ENCODE assay signal across 26 cellular contexts in the genomic region with DNA sequence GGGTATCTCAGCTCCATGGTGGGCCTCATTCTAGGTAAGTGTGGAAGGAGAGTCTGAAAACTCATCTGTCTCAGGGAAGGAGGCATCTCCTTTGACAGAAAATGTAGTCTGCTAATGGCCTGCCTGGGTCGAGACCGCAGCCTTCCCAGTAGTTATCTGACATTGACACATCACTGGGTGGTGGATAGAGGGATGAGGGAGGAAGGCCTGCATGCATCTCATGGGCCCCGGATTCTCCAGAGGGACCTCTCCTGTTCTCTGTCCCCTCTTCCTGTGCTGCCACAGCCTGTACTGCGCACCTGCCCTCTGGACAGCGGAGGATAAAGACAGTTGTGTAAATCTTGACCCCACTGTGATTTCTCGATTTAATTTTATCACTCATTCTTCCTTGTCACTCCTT. TPM values are rescaled to one million over a fixed set of nuclear protein-coding genes. Genes with fewer than 3 reads are reported as not detected.
A peak's percentile ranks its signal among the peaks of the same experiment; 100 is the strongest.
DNase-seq lines count a peak whose midpoint lies in the region; ATAC-seq, FAIRE-seq and TF ChIP-seq lines count a peak whose summit lies in the region.
"Had no signal": no experiment of that assay in that cellular context is flagged by ENCODE, and none has a peak within 500 bp of the region (broad histone marks: within the 10 kb centered on the region; RNA-seq: fewer than 3 reads in every experiment).

No MANE protein-coding gene starts in this region.

- no peak for ATAC-seq in heart left ventricle
- no peak for ATAC-seq in left cardiac atrium
- ATAC-seq: activated CD8-positive, alpha-beta memory T cell treated with anti-CD3 and anti-CD28 coated beads, Interleukin-2, amount 10 ng/mL, durations not matched to agents 7 days and 5 days; left colon; stimulated activated memory B cell treated with anti-CD40 and anti-IgM and Interleukin-4, amounts not matched to agents 10 μg/mL and 1 μg/mL and 100 μg/mL, for 72 hours had no signal

- H3K18ac ChIP-seq in mesenchymal stem cell (ENCODE audit: low read depth in 1 of 2, low read length in 2 of 2), result peak overlapping the region; percentile 5 to 25

- no peak overlapping the region for H4K8ac ChIP-seq in mesenchymal stem cell (ENCODE audit: low read length)

- peaks cover 6 to 92% (median 70%) of the 10 kb centered on the region in 12 donors for H3K4me1 ChIP-seq in heart left ventricle
- H3K4me1 ChIP-seq in mesenchymal stem cell (ENCODE audit: control insufficient read depth, insufficient read depth, low read depth, low read length), result peaks cover 19% of the 10 kb centered on the region
- peaks cover 9 to 63% (median 50%) of the 10 kb centered on the region in 5 donors for H3K4me1 ChIP-seq in subcutaneous abdominal adipose tissue (ENCODE audit: control insufficient read depth in 5 of 5, insufficient read depth in 5 of 5, low read length in 5 of 5)
- H3K4me1 ChIP-seq: prostate gland had no signal

- H3K14ac ChIP-seq in mesenchymal stem cell (ENCODE audit: low read length in 2 of 2), result no peak overlapping the region

- H2AK5ac ChIP-seq in mesenchymal stem cell (ENCODE audit: low read length, severe bottlenecking), result no peak overlapping the region

- H3K27me3 ChIP-seq in heart left ventricle, result no peaks in the 10 kb centered on the region
- no peaks in the 10 kb centered on the region for H3K27me3 ChIP-seq in mesenchymal stem cell (ENCODE audit: control insufficient read depth in 1 of 2, insufficient read depth in 1 of 2, low read length in 2 of 2)
- no peaks in the 10 kb centered on the region for H3K27me3 ChIP-seq in subcutaneous abdominal adipose tissue (ENCODE audit: control insufficient read depth in 5 of 5, insufficient read depth in 4 of 5, low read length in 5 of 5)
- H3K27me3 ChIP-seq: thyroid gland had no signal

- H3K4me2 ChIP-seq in mesenchymal stem cell (ENCODE audit: low read length, poor library complexity, severe bottlenecking), result no peak overlapping the region

- no peak overlapping the region for H2BK5ac ChIP-seq in mesenchymal stem cell (ENCODE audit: low read depth, low read length, poor library complexity, severe bottlenecking)

- H3K9me3 ChIP-seq in heart left ventricle, result no peaks in the 10 kb centered on the region
- H3K9me3 ChIP-seq in mesenchymal stem cell (ENCODE audit: control insufficient read depth, low read length), result no peaks in the 10 kb centered on the region
- H3K9me3 ChIP-seq in subcutaneous abdominal adipose tissue (ENCODE audit: control insufficient read depth in 5 of 5, low read length in 5 of 5), result no peaks in the 10 kb centered on the region
- H3K9me3 ChIP-seq: prostate gland, thyroid gland had no signal

- no peak for TF ChIP-seq CTCF in heart left ventricle (IDR thresholded peaks at IDR 0.05)

- no peak overlapping the region for H2AFZ ChIP-seq in mesenchymal stem cell (ENCODE audit: low read depth, low read length)

- no peak overlapping the region for H3K4me3 ChIP-seq in heart left ventricle
- H3K4me3 ChIP-seq in mesenchymal stem cell (ENCODE audit: insufficient read depth in 1 of 2, low read depth in 1 of 2, low read length in 2 of 2), result no peak overlapping the region
- H3K4me3 ChIP-seq in subcutaneous abdominal adipose tissue (ENCODE audit: low read depth in 1 of 5, low read length in 5 of 5), result no peak overlapping the region
- H3K4me3 ChIP-seq: prostate gland, thyroid gland had no signal

- H3K23ac ChIP-seq in mesenchymal stem cell (ENCODE audit: low read length in 2 of 2), result no peak overlapping the region

- TF ChIP-seq POLR2A in heart left ventricle (IDR thresholded peaks at IDR 0.05), result no peak

- H2BK12ac ChIP-seq in mesenchymal stem cell (ENCODE audit: low read length in 2 of 2), result peak overlapping the region; percentile 80 to 83

- peak overlapping the region; percentile 73 for H3K9ac ChIP-seq in mesenchymal stem cell (ENCODE audit: low read length)
- H3K9ac ChIP-seq in subcutaneous abdominal adipose tissue (ENCODE audit: low read length in 5 of 5), result peak overlapping the region in 1 of 5 donors; percentile 44

- H3K27ac ChIP-seq in heart left ventricle (peak overlapping the region; percentile 7 to 89 (median 74)), mesenchymal stem cell (ENCODE audit: low read length, poor library complexity, severe bottlenecking) (no peak overlapping the region), subcutaneous abdominal adipose tissue (ENCODE audit: low read depth, low read length) (peak overlapping the region; percentile 9)
- H3K27ac ChIP-seq: prostate gland had no signal

- no peak overlapping the region for H2BK15ac ChIP-seq in mesenchymal stem cell (ENCODE audit: low read depth, poor library complexity, severe bottlenecking)

- H3K4ac ChIP-seq in mesenchymal stem cell (ENCODE audit: low read depth in 1 of 2, low read length in 2 of 2), result peak overlapping the region; percentile 6 to 66

- H2BK120ac ChIP-seq in mesenchymal stem cell (ENCODE audit: low read depth, low read length), result peak overlapping the region; percentile 80

- WGBS in heart left ventricle, 4 donors, result 57 to 85% (median 68%) methylated on average over 6 of the region's 6 CpGs
- WGBS in mesenchymal stem cell, result 72% methylated on average over 6 of the region's 6 CpGs

- peak overlapping the region; percentile 12 for H4K91ac ChIP-seq in mesenchymal stem cell (ENCODE audit: low read length)

- peaks cover 0 to 26% (median 3%) of the 10 kb centered on the region in 9 donors for H3K36me3 ChIP-seq in heart left ventricle
- peaks cover 8 to 21% of the 10 kb centered on the region in 2 experiments for H3K36me3 ChIP-seq in mesenchymal stem cell (ENCODE audit: control insufficient read depth in 1 of 2, insufficient read depth in 2 of 2, low read depth in 1 of 2, low read length in 2 of 2)
- H3K36me3 ChIP-seq in subcutaneous abdominal adipose tissue (ENCODE audit: control insufficient read depth in 5 of 5, insufficient read depth in 5 of 5, low read length in 5 of 5), result peaks cover 0 to 17% (median 2%) of the 10 kb centered on the region in 5 donors
- H3K36me3 ChIP-seq: prostate gland had no signal

- no peak for DNase-seq in heart left ventricle
- no peak for DNase-seq in left cardiac atrium
- no peak for DNase-seq in HTR-8/SVneo (ENCODE audit: insufficient read length, low spot score)
- no peak for DNase-seq in mesenchymal stem cell
- DNase-seq in NCI-H1930 (lab: John Stamatoyannopoulos, UW), result no peak
- DNase-seq in SW 1271 (lab: John Stamatoyannopoulos, UW), result no peak
- no peak for DNase-seq in ecto neural progenitor cell (ENCODE audit: low spot score)
- DNase-seq: activated CD4-positive, alpha-beta T cell treated with anti-CD3 and anti-CD28 coated beads for 1 hour; activated CD8-positive, alpha-beta memory T cell treated with anti-CD3 and anti-CD28 coated beads, Interleukin-2, amount 10 ng/mL, durations not matched to agents 7 days and 5 days; C1 segment of cervical spinal cord; cortex of kidney; DMS 273 treated with DMSO at 0.1 percent for 48 hours; left colon; midbrain; NCI-H1092 treated with DMSO at 0.1 percent for 48 hours; NCI-H2029 treated with DMSO at 0.1 percent for 48 hours; NCI-H345; NCI-H82; stimulated activated CD4-positive, alpha-beta T cell treated with anti-CD3 and anti-CD28 coated beads, Interleukin-1b, Interleukin-23, amount 100 ng/mL, for 48 hours; thyroid gland had no signal

- intact Hi-C loops in heart left ventricle (cut with DNase I) (no loop called here), left cardiac atrium (cut with DNase I) (no loop called here)

- peaks cover 40% of the 10 kb centered on the region for H3K79me1 ChIP-seq in mesenchymal stem cell (replicated peaks; ENCODE audit: low read length, poor library complexity, severe bottlenecking)

- peak; percentile 60 for FAIRE-seq in HTR-8/SVneo (lab: Jason Lieb, UNC)
- FAIRE-seq: endometrium, G401.6, GM18507 had no signal

RNA-seq across cellular contexts. Expression of gene PCMTD2, which starts 4.7 kb away (rescaled TPM):
- total RNA-seq in heart left ventricle (100 to 1,000 TPM in 1 of 9 donors, 10 to 100 TPM in 8; 41.7 to 128 (median 66.6) TPM), left cardiac atrium (10 to 100 TPM; 54.9 to 76.4 TPM)
- 10 to 100 TPM; 23.9 to 29.5 TPM for polyA plus RNA-seq in heart left ventricle
- 19.4 TPM for polyA plus RNA-seq in mesenchymal stem cell (2013, experiment 1 of 2)
- polyA plus RNA-seq in mesenchymal stem cell (2013, experiment 2 of 2), result 22.8 TPM
